ENCODE assay signal across 33 cellular contexts in genomic region chr9:125682340-125682739, GRCh38.
"Had no signal": no experiment of that assay in that cellular context is flagged by ENCODE, and none has a peak within 500 bp of the region (broad histone marks: within the 10 kb centered on the region; RNA-seq: fewer than 3 reads in every experiment).

No MANE protein-coding gene starts in this region.

- H3K9me3 Mint-ChIP-seq: activated B cell treated with CpG ODN at 0.5 μM for 24 hours; activated CD8-positive, alpha-beta T cell treated with anti-CD3 and anti-CD28 coated beads for 36 hours; activated T-helper 17 cell treated with anti-CD3 and anti-CD28 coated beads, Interleukin-2, amount 50 U/mL, for 72 hours; central memory CD8-positive, alpha-beta T cell; dendritic cell treated with granulocyte-macrophage colony-stimulating factor and Interleukin-4, amounts not matched to agents 40 ng/mL and 50 ng/mL, for 4 days; endodermal cell; T-helper 2 cell treated with Interferon-gamma antibody and Interleukin-4, amounts not matched to agents 5 μg/mL and 100 μg/mL, for 36 hours had no signal

- H3K4me3 ChIP-seq: coronary artery, dorsolateral prefrontal cortex, heart left ventricle had no signal

- H3K27me3 Mint-ChIP-seq: activated B cell treated with CpG ODN at 0.5 μM for 24 hours; activated CD8-positive, alpha-beta T cell treated with anti-CD3 and anti-CD28 coated beads for 36 hours; activated naive CD8-positive, alpha-beta T cell; activated T-helper 17 cell treated with anti-CD3 and anti-CD28 coated beads, Interleukin-2, amount 50 U/mL, for 72 hours; central memory CD8-positive, alpha-beta T cell; dendritic cell treated with granulocyte-macrophage colony-stimulating factor and Interleukin-4, amounts not matched to agents 40 ng/mL and 50 ng/mL, for 4 days; T-helper 17 cell had no signal

- H3K4me3 Mint-ChIP-seq: activated B cell treated with CpG ODN at 0.5 μM for 24 hours; activated CD8-positive, alpha-beta T cell treated with anti-CD3 and anti-CD28 coated beads for 36 hours; activated naive CD8-positive, alpha-beta T cell; activated T-helper 17 cell treated with anti-CD3 and anti-CD28 coated beads, Interleukin-2, amount 50 U/mL, for 72 hours; central memory CD8-positive, alpha-beta T cell; dendritic cell treated with granulocyte-macrophage colony-stimulating factor and Interleukin-4, amounts not matched to agents 40 ng/mL and 50 ng/mL, for 4 days; endodermal cell; T-helper 17 cell; T-helper 2 cell treated with Interferon-gamma antibody and Interleukin-4, amounts not matched to agents 5 μg/mL and 100 μg/mL, for 36 hours had no signal

- H3K9me3 ChIP-seq: heart left ventricle had no signal

- H3K27ac Mint-ChIP-seq: activated B cell treated with CpG ODN at 0.5 μM for 24 hours; activated CD8-positive, alpha-beta T cell treated with anti-CD3 and anti-CD28 coated beads for 36 hours; activated naive CD8-positive, alpha-beta T cell; activated T-helper 17 cell treated with anti-CD3 and anti-CD28 coated beads, Interleukin-2, amount 50 U/mL, for 72 hours; dendritic cell treated with granulocyte-macrophage colony-stimulating factor and Interleukin-4, amounts not matched to agents 40 ng/mL and 50 ng/mL, for 4 days; endodermal cell; T-helper 2 cell treated with Interferon-gamma antibody and Interleukin-4, amounts not matched to agents 5 μg/mL and 100 μg/mL, for 36 hours had no signal

- DNase-seq: activated B cell treated with CpG ODN at 0.5 μM for 24 hours; activated CD4-positive, alpha-beta T cell treated with anti-CD3 and anti-CD28 coated beads for 48 hours; activated CD4-positive, alpha-beta T cell treated with anti-CD3 and anti-CD28 coated beads, Interleukin-2, amount 50 U/mL, for 1 hour; activated CD4-positive, alpha-beta T cell treated with anti-CD3 and anti-CD28 coated beads, Interleukin-2, amount 50 U/mL, for 48 hours; activated CD8-positive, alpha-beta memory T cell treated with anti-CD3 and anti-CD28 coated beads for 24 hours; activated CD8-positive, alpha-beta memory T cell treated with anti-CD3 and anti-CD28 coated beads, Interleukin-2, amount 50 U/mL, for 4 hours; activated CD8-positive, alpha-beta T cell treated with anti-CD3 and anti-CD28 coated beads for 36 hours; activated effector memory CD4-positive, alpha-beta T cell treated with Interleukin-2 at 50 U/mL for 16 hours; activated gamma-delta T cell treated with Interleukin-2 at 50 U/mL for 16 hours; activated naive CD4-positive, alpha-beta T cell treated with anti-CD3 and anti-CD28 coated beads, Interleukin-2, amount 50 U/mL, for 16 hours; activated naive CD4-positive, alpha-beta T cell treated with Interleukin-2 at 50 U/mL for 16 hours; activated T-cell treated with anti-CD3 and anti-CD28 coated beads, Interleukin-2, amount 50 U/mL, for 1 hour; amniotic stem cell; anterior cingulate cortex; brain microvascular endothelial cell; dorsolateral prefrontal cortex; effector memory CD4-positive, alpha-beta T cell; endodermal cell; foreskin fibroblast; glutamatergic neuron; heart left ventricle; T-helper 1 cell; T-helper 17 cell; T1000; WERI-Rb-1 had no signal

- ATAC-seq: activated CD4-positive, CD25-positive, alpha-beta regulatory T cell treated with anti-CD3 and anti-CD28 coated beads, Interleukin-2, amount 50 U/mL, for 24 hours; activated CD8-positive, alpha-beta T cell treated with anti-CD3 and anti-CD28 coated beads for 36 hours; activated T-helper 17 cell treated with anti-CD3 and anti-CD28 coated beads, Interleukin-2, amount 50 U/mL, for 72 hours; esophagus mucosa; heart left ventricle; T-helper 17 cell had no signal

- H3K27me3 ChIP-seq: brain microvascular endothelial cell, dorsolateral prefrontal cortex, heart left ventricle had no signal

- H3K27ac ChIP-seq: coronary artery, dorsolateral prefrontal cortex, heart left ventricle, WERI-Rb-1 had no signal

- H3K36me3 ChIP-seq: brain microvascular endothelial cell, WERI-Rb-1 had no signal
